18 cellular contexts compared by ENCODE assay signal in the genomic region with DNA sequence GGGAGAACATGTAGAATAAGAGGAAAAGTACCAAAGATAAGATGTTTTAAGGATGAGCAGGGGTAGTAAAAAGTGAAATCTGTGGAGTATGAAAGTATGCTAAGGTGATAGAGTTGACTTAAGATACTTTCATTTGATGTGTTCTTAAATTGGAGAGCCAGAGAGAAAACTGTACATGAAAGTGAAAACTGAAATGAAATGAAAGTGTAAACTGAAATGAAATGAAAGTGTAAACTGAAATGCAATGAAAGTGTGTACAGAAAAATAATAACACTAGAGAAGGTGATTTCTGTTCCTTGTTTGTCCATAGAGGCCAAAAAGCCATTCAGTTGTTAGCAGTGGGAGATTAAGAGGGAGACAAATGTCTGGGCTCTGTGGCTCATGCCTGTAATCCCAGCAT. TPM values are rescaled to one million over a fixed set of nuclear protein-coding genes. Genes with fewer than 3 reads are reported as not detected.
DNase-seq lines count a peak whose midpoint lies in the region; ATAC-seq and TF ChIP-seq lines count a peak whose summit lies in the region.
"Had no signal": no experiment of that assay in that cellular context is flagged by ENCODE, and none has a peak within 500 bp of the region (broad histone marks: within the 10 kb centered on the region; RNA-seq: fewer than 3 reads in every experiment).

No MANE protein-coding gene starts in this region.

- H3K9me3 Mint-ChIP-seq in activated naive CD8-positive, alpha-beta T cell treated with anti-CD3 and anti-CD28 coated beads for 36 hours, result no peaks in the 10 kb centered on the region
- no peaks in the 10 kb centered on the region for H3K9me3 Mint-ChIP-seq in activated naive CD8-positive, alpha-beta T cell treated with anti-CD3 and anti-CD28 coated beads, Interleukin-2, amount 50 U/mL, for 24 hours
- no peaks in the 10 kb centered on the region for H3K9me3 Mint-ChIP-seq in type B pancreatic cell
- H3K9me3 Mint-ChIP-seq: activated T-cell treated with anti-CD3 and anti-CD28 coated beads, Interleukin-2, amount 50 U/mL, for 4 hours; dendritic cell treated with granulocyte-macrophage colony-stimulating factor and Interleukin-4, amounts not matched to agents 40 ng/mL and 50 ng/mL, for 4 days had no signal

- H3K4me3 Mint-ChIP-seq in activated naive CD8-positive, alpha-beta T cell treated with anti-CD3 and anti-CD28 coated beads for 36 hours, result no peak overlapping the region
- no peak overlapping the region for H3K4me3 Mint-ChIP-seq in activated naive CD8-positive, alpha-beta T cell treated with anti-CD3 and anti-CD28 coated beads, Interleukin-2, amount 50 U/mL, for 24 hours
- no peak overlapping the region for H3K4me3 Mint-ChIP-seq in type B pancreatic cell
- H3K4me3 Mint-ChIP-seq: activated T-cell treated with anti-CD3 and anti-CD28 coated beads, Interleukin-2, amount 50 U/mL, for 4 hours; dendritic cell treated with granulocyte-macrophage colony-stimulating factor and Interleukin-4, amounts not matched to agents 40 ng/mL and 50 ng/mL, for 4 days had no signal

- peaks cover 29% of the 10 kb centered on the region for H3K36me3 Mint-ChIP-seq in activated naive CD8-positive, alpha-beta T cell treated with anti-CD3 and anti-CD28 coated beads for 36 hours
- H3K36me3 Mint-ChIP-seq in activated naive CD8-positive, alpha-beta T cell treated with anti-CD3 and anti-CD28 coated beads, Interleukin-2, amount 50 U/mL, for 24 hours (ENCODE audit: low read depth), result peaks cover 25% of the 10 kb centered on the region
- peaks cover 8% of the 10 kb centered on the region for H3K36me3 Mint-ChIP-seq in type B pancreatic cell

- peak overlapping the region; percentile 21 for H3K27ac Mint-ChIP-seq in activated naive CD8-positive, alpha-beta T cell treated with anti-CD3 and anti-CD28 coated beads for 36 hours
- H3K27ac Mint-ChIP-seq in activated naive CD8-positive, alpha-beta T cell treated with anti-CD3 and anti-CD28 coated beads, Interleukin-2, amount 50 U/mL, for 24 hours, result no peak overlapping the region
- peak overlapping the region; percentile 44 for H3K27ac Mint-ChIP-seq in type B pancreatic cell
- H3K27ac Mint-ChIP-seq: dendritic cell treated with granulocyte-macrophage colony-stimulating factor and Interleukin-4, amounts not matched to agents 40 ng/mL and 50 ng/mL, for 4 days had no signal

- no peak for DNase-seq in activated naive CD8-positive, alpha-beta T cell treated with anti-CD3 and anti-CD28 coated beads for 36 hours
- DNase-seq in activated naive CD8-positive, alpha-beta T cell treated with anti-CD3 and anti-CD28 coated beads, Interleukin-2, amount 50 U/mL, for 24 hours, result no peak
- DNase-seq in type B pancreatic cell (ENCODE audit: extremely low spot score, unreplicated experiment) (no peak), COLO829 (ENCODE audit: low spot score) (no peak)
- DNase-seq in activated CD4-positive, CD25-positive, alpha-beta regulatory T cell treated with anti-CD3 and anti-CD28 coated beads, Interleukin-2, amount 50 U/mL, for 72 hours, result no peak
- DNase-seq: ACHN; activated CD4-positive, CD25-positive, alpha-beta regulatory T cell; activated T-cell treated with anti-CD3 and anti-CD28 coated beads, Interleukin-2, amount 50 U/mL, for 4 hours; Caco-2; GDM1; GM23248; hippocampal formation; left colon; NCI-H345 had no signal

- no peak for ATAC-seq in activated naive CD8-positive, alpha-beta T cell treated with anti-CD3 and anti-CD28 coated beads, Interleukin-2, amount 50 U/mL, for 24 hours
- peak; percentile 62 for ATAC-seq in GM21786 (IDR thresholded peaks at IDR 0.05; ENCODE audit: unreplicated experiment)
- peak; percentile 56 for ATAC-seq in HG03520 (IDR thresholded peaks at IDR 0.05; ENCODE audit: unreplicated experiment)
- no peak for ATAC-seq in GM19455 (IDR thresholded peaks at IDR 0.05; ENCODE audit: unreplicated experiment)
- ATAC-seq: left colon had no signal

- peaks cover 24% of the 10 kb centered on the region for H3K4me1 Mint-ChIP-seq in activated naive CD8-positive, alpha-beta T cell treated with anti-CD3 and anti-CD28 coated beads for 36 hours
- H3K4me1 Mint-ChIP-seq in activated naive CD8-positive, alpha-beta T cell treated with anti-CD3 and anti-CD28 coated beads, Interleukin-2, amount 50 U/mL, for 24 hours, result peaks cover 26% of the 10 kb centered on the region
- peaks cover 4% of the 10 kb centered on the region for H3K4me1 Mint-ChIP-seq in type B pancreatic cell (ENCODE audit: unreplicated experiment)

- TF ChIP-seq CTCF in type B pancreatic cell (conservative IDR thresholded peaks at IDR 0.05), result no peak

- no peaks in the 10 kb centered on the region for H3K27me3 Mint-ChIP-seq in activated naive CD8-positive, alpha-beta T cell treated with anti-CD3 and anti-CD28 coated beads for 36 hours
- no peaks in the 10 kb centered on the region for H3K27me3 Mint-ChIP-seq in activated naive CD8-positive, alpha-beta T cell treated with anti-CD3 and anti-CD28 coated beads, Interleukin-2, amount 50 U/mL, for 24 hours
- no peaks in the 10 kb centered on the region for H3K27me3 Mint-ChIP-seq in type B pancreatic cell
- H3K27me3 Mint-ChIP-seq: dendritic cell treated with granulocyte-macrophage colony-stimulating factor and Interleukin-4, amounts not matched to agents 40 ng/mL and 50 ng/mL, for 4 days had no signal

RNA-seq across cellular contexts. Expression of a gene that starts 17.5 kb away (rescaled TPM):
- 10 to 100 TPM; 44.9 to 45.9 TPM for total RNA-seq in activated naive CD8-positive, alpha-beta T cell treated with anti-CD3 and anti-CD28 coated beads for 36 hours
- total RNA-seq in type B pancreatic cell (ENCODE audit: low replicate concordance), result 41.0 and 66.0 TPM in 2 replicates

Comparison
In these comparisons a context has a peak if more than half of its experiments do, and no peak if none do; other contexts are left out.
1. ATAC-seq: peak in GM21786 (single experiment) and HG03520 (single experiment); none in activated naive CD8-positive, alpha-beta T cell treated with anti-CD3 and anti-CD28 coated beads, Interleukin-2, amount 50 U/mL, for 24 hours (single experiment) and GM19455 (single experiment).